Comparison of ENCODE assay signal across 7 cellular contexts in the genomic region with DNA sequence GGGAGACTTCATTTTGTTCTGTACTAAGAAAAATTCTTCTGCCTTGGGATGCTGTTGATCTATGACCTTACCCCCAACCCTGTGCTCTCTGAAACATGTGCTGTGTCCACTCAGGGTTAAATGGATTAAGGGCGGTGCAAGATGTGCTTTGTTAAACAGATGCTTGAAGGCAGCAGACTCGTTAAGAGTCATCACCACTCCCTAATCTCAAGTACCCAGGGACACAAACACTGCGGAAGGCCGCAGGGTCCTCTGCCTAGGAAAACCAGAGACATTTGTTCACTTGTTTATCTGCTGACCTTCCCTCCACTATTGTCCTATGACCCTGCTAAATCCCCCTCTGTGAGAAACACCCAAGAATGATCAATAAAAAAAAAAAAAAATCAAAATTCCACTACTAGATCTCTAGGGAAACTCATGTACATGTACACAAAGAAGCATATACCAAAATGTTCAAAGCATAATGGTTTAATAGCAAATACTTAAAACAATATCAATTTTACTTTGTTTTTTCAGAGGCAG. TPM values are rescaled to one million over a fixed set of nuclear protein-coding genes. Genes with fewer than 3 reads are reported as not detected.
A peak's percentile ranks its signal among the peaks of the same experiment; 100 is the strongest.
DNase-seq lines count a peak whose midpoint lies in the region; ATAC-seq, FAIRE-seq and TF ChIP-seq lines count a peak whose summit lies in the region.
"Not testable (repeated sequence)": the region's sequence is repeated elsewhere in the genome, so short reads cannot be mapped to it uniquely, and the experiment has no call there.

No MANE protein-coding gene starts in this region.

- not testable (repeated sequence) for H3K27me3 Mint-ChIP-seq in CD4-positive, alpha-beta memory T cell; T-cell; activated CD4-positive, alpha-beta memory T cell treated with anti-CD3 and anti-CD28 coated beads, Interleukin-2, amount 10 ng/mL, durations not matched to agents 7 days and 5 days; activated T-helper 2 cell treated with anti-CD3 and anti-CD28 coated beads, Interferon-gamma antibody, Interleukin-2, Interleukin-4, amounts not matched to agents 10 μg/mL and 5 μg/mL and 100 μg/mL, durations not matched to agents 14 hours and 24 hours and 36 hours (ENCODE audit: low read depth); astrocyte (ENCODE audit: low read depth, unreplicated experiment); progenitor cell of endocrine pancreas

- H3K79me2 ChIP-seq in astrocyte (ENCODE audit: insufficient read depth, low read length) (peaks cover 23% of the 10 kb centered on the region), HepG2 (ENCODE audit: insufficient read depth, low read length) (peaks cover 55% of the 10 kb centered on the region)

- peaks cover 46 to 65% of the 10 kb centered on the region in 2 donors for H3K36me3 Mint-ChIP-seq in CD4-positive, alpha-beta memory T cell
- H3K36me3 Mint-ChIP-seq in T-cell (peaks cover 52% of the 10 kb centered on the region), progenitor cell of endocrine pancreas (ENCODE audit: insufficient read depth) (peaks cover 11% of the 10 kb centered on the region)
- peaks cover 80% of the 10 kb centered on the region for H3K36me3 Mint-ChIP-seq in activated CD4-positive, alpha-beta memory T cell treated with anti-CD3 and anti-CD28 coated beads, Interleukin-2, amount 10 ng/mL, durations not matched to agents 7 days and 5 days (ENCODE audit: low read depth)
- peaks cover 80% of the 10 kb centered on the region for H3K36me3 Mint-ChIP-seq in activated T-helper 2 cell treated with anti-CD3 and anti-CD28 coated beads, Interferon-gamma antibody, Interleukin-2, Interleukin-4, amounts not matched to agents 10 μg/mL and 5 μg/mL and 100 μg/mL, durations not matched to agents 14 hours and 24 hours and 36 hours (ENCODE audit: low read depth)
- H3K36me3 Mint-ChIP-seq in astrocyte (ENCODE audit: low read depth, unreplicated experiment), result not testable (repeated sequence)

- intact Hi-C loops in CD4-positive, alpha-beta memory T cell (cut with micrococcal nuclease); activated T-helper 2 cell treated with anti-CD3 and anti-CD28 coated beads, Interferon-gamma antibody, Interleukin-2, Interleukin-4, amounts not matched to agents 10 μg/mL and 5 μg/mL and 100 μg/mL, durations not matched to agents 14 hours and 24 hours and 36 hours (cut with micrococcal nuclease): not testable (repeated sequence)
- intact Hi-C loops in HepG2 (cut with micrococcal nuclease; ENCODE audit: unreplicated experiment), result loop anchor here (10.0 kb wide), 1 partner anchor 243 kb away; a partner anchor contains a TSS

- POLR2A ChIA-PET in CD4-positive, alpha-beta memory T cell (lab: Charles Lee; ENCODE audit: partially characterized antibody), result interaction anchor here (1.0 to 4.0 kb wide), 4 partner anchors 8 to 26 kb away, joined by 5 to 248 read pairs (median 25); no protein-coding TSS in a partner anchor
- POLR2A ChIA-PET in T-cell (lab: Charles Lee), result interaction anchor here in 1 of 2 donors (0.6 kb wide), 1 partner anchor 29 kb away, joined by 3 read pairs; no protein-coding TSS in a partner anchor
- POLR2A ChIA-PET in activated CD4-positive, alpha-beta memory T cell treated with anti-CD3 and anti-CD28 coated beads, Interleukin-2, amount 10 ng/mL, durations not matched to agents 7 days and 5 days (lab: Charles Lee), result interaction anchor here (1.3 to 4.0 kb wide), 4 partner anchors 7 to 30 kb away, joined by 3 to 178 read pairs (median 19); no protein-coding TSS in a partner anchor
- POLR2A ChIA-PET in HepG2 (lab: Yijun Ruan, JAX), result not testable (repeated sequence)

- H3K4me2 ChIP-seq in astrocyte (ENCODE audit: low read length); HepG2 (ENCODE audit: low read depth, low read length): not testable (repeated sequence)

- TF ChIP-seq POLR2A in HepG2 (IDR thresholded peaks at IDR 0.05; ENCODE audit: insufficient read depth in 1 of 2, low read depth in 2 of 2, low read length in 2 of 2), result not testable (repeated sequence)

- not testable (repeated sequence) for H2AFZ ChIP-seq in astrocyte (ENCODE audit: low read depth, low read length); HepG2 (ENCODE audit: low read length)

- TF ChIP-seq EP300 in HepG2 (IDR thresholded peaks at IDR 0.05; ENCODE audit: low read depth in 2 of 2, low read length in 2 of 2); HepG2 (CRISPR knock-in tag; IDR thresholded peaks at IDR 0.05; ENCODE audit: borderline replicate concordance): not testable (repeated sequence)

- 65% methylated on average over 2 of the region's 4 CpGs for WGBS in HepG2 (ENCODE audit: low lambda C conversion rate)

- TF ChIP-seq CTCF in astrocyte (IDR thresholded peaks at IDR 0.05; ENCODE audit: insufficient read depth, low read depth, low read length); HepG2 (CRISPR knock-in tag; IDR thresholded peaks at IDR 0.05); progenitor cell of endocrine pancreas (IDR thresholded peaks at IDR 0.05; ENCODE audit: unreplicated experiment): not testable (repeated sequence)

- not testable (repeated sequence) for TF ChIP-seq RAD21 in HepG2 (CRISPR knock-in tag; IDR thresholded peaks at IDR 0.05)

- peak overlapping the region; percentile 88 to 97 (median 95) for H3K27ac Mint-ChIP-seq in CD4-positive, alpha-beta memory T cell
- H3K27ac Mint-ChIP-seq in T-cell (peak overlapping the region; percentile 94 to 97), astrocyte (ENCODE audit: unreplicated experiment) (peak overlapping the region; percentile 81), progenitor cell of endocrine pancreas (peak overlapping the region; percentile 79)
- peak overlapping the region; percentile 92 for H3K27ac Mint-ChIP-seq in activated CD4-positive, alpha-beta memory T cell treated with anti-CD3 and anti-CD28 coated beads, Interleukin-2, amount 10 ng/mL, durations not matched to agents 7 days and 5 days
- H3K27ac Mint-ChIP-seq in activated T-helper 2 cell treated with anti-CD3 and anti-CD28 coated beads, Interferon-gamma antibody, Interleukin-2, Interleukin-4, amounts not matched to agents 10 μg/mL and 5 μg/mL and 100 μg/mL, durations not matched to agents 14 hours and 24 hours and 36 hours, result peak overlapping the region; percentile 92

- H3K4me1 ChIP-seq in CD4-positive, alpha-beta memory T cell (ENCODE audit: insufficient read depth, low read length), result peaks cover 50% of the 10 kb centered on the region
- H3K4me1 ChIP-seq in astrocyte (ENCODE audit: insufficient read depth, low read length), result not testable (repeated sequence)
- peaks cover 56% of the 10 kb centered on the region for H3K4me1 ChIP-seq in HepG2 (ENCODE audit: insufficient read depth, low read length)

- not testable (repeated sequence) for FAIRE-seq in astrocyte (lab: Jason Lieb, UNC); HepG2 (lab: Jason Lieb, UNC)

- not testable (repeated sequence) for DNase-seq in CD4-positive, alpha-beta memory T cell; T-cell; activated CD4-positive, alpha-beta memory T cell treated with anti-CD3 and anti-CD28 coated beads, Interleukin-2, amount 10 ng/mL, durations not matched to agents 7 days and 5 days; activated T-helper 2 cell treated with anti-CD3 and anti-CD28 coated beads, Interferon-gamma antibody, Interleukin-2, Interleukin-4, amounts not matched to agents 10 μg/mL and 5 μg/mL and 100 μg/mL, durations not matched to agents 14 hours and 24 hours and 36 hours (ENCODE audit: low spot score); astrocyte (ENCODE audit: low read depth); HepG2 (ENCODE audit: low spot score); progenitor cell of endocrine pancreas (ENCODE audit: low spot score, unreplicated experiment)

- peak overlapping the region; percentile 36 to 56 for H3K4me3 ChIP-seq in CD4-positive, alpha-beta memory T cell (ENCODE audit: low read length in 2 of 2)
- H3K4me3 ChIP-seq in astrocyte (ENCODE audit: insufficient read depth, low read depth, low read length); HepG2 (replicated peaks in 1 of 3; ENCODE audit: insufficient read depth in 1 of 3, low read depth in 2 of 3, low read length in 3 of 3): not testable (repeated sequence)

- not testable (repeated sequence) for H3K9me3 Mint-ChIP-seq in CD4-positive, alpha-beta memory T cell; T-cell; activated CD4-positive, alpha-beta memory T cell treated with anti-CD3 and anti-CD28 coated beads, Interleukin-2, amount 10 ng/mL, durations not matched to agents 7 days and 5 days; activated T-helper 2 cell treated with anti-CD3 and anti-CD28 coated beads, Interferon-gamma antibody, Interleukin-2, Interleukin-4, amounts not matched to agents 10 μg/mL and 5 μg/mL and 100 μg/mL, durations not matched to agents 14 hours and 24 hours and 36 hours; astrocyte (ENCODE audit: unreplicated experiment); progenitor cell of endocrine pancreas (ENCODE audit: low read depth)

- not testable (repeated sequence) for ATAC-seq in T-cell (replicated peaks in 1 of 4); HepG2

- peaks cover 16% of the 10 kb centered on the region for H4K20me1 ChIP-seq in astrocyte (ENCODE audit: insufficient read depth, low read length)
- not testable (repeated sequence) for H4K20me1 ChIP-seq in HepG2 (ENCODE audit: insufficient read depth, low read length)

- peak overlapping the region; percentile 89 to 97 (median 94) for H3K4me3 Mint-ChIP-seq in CD4-positive, alpha-beta memory T cell
- H3K4me3 Mint-ChIP-seq in T-cell, result peak overlapping the region; percentile 87 to 89 (median 88)
- peak overlapping the region; percentile 93 for H3K4me3 Mint-ChIP-seq in activated CD4-positive, alpha-beta memory T cell treated with anti-CD3 and anti-CD28 coated beads, Interleukin-2, amount 10 ng/mL, durations not matched to agents 7 days and 5 days
- H3K4me3 Mint-ChIP-seq in activated T-helper 2 cell treated with anti-CD3 and anti-CD28 coated beads, Interferon-gamma antibody, Interleukin-2, Interleukin-4, amounts not matched to agents 10 μg/mL and 5 μg/mL and 100 μg/mL, durations not matched to agents 14 hours and 24 hours and 36 hours (ENCODE audit: low read depth), result peak overlapping the region; percentile 92
- H3K4me3 Mint-ChIP-seq in astrocyte (ENCODE audit: unreplicated experiment); progenitor cell of endocrine pancreas (ENCODE audit: low read depth): not testable (repeated sequence)

- H3K4me1 Mint-ChIP-seq in CD4-positive, alpha-beta memory T cell, result peaks cover 20 to 74% (median 39%) of the 10 kb centered on the region in 4 donors
- peaks cover 39 to 75% (median 67%) of the 10 kb centered on the region in 3 donors for H3K4me1 Mint-ChIP-seq in T-cell
- H3K4me1 Mint-ChIP-seq in activated CD4-positive, alpha-beta memory T cell treated with anti-CD3 and anti-CD28 coated beads, Interleukin-2, amount 10 ng/mL, durations not matched to agents 7 days and 5 days, result peaks cover 40% of the 10 kb centered on the region
- H3K4me1 Mint-ChIP-seq in activated T-helper 2 cell treated with anti-CD3 and anti-CD28 coated beads, Interferon-gamma antibody, Interleukin-2, Interleukin-4, amounts not matched to agents 10 μg/mL and 5 μg/mL and 100 μg/mL, durations not matched to agents 14 hours and 24 hours and 36 hours (ENCODE audit: low read depth), result peaks cover 49% of the 10 kb centered on the region
- H3K4me1 Mint-ChIP-seq in astrocyte (ENCODE audit: low read depth, unreplicated experiment), result peaks cover 19% of the 10 kb centered on the region
- not testable (repeated sequence) for H3K4me1 Mint-ChIP-seq in progenitor cell of endocrine pancreas (ENCODE audit: low read depth)

- H3K27me3 ChIP-seq in CD4-positive, alpha-beta memory T cell (ENCODE audit: insufficient read depth, low read length); astrocyte (ENCODE audit: insufficient read depth, low read length); HepG2 (ENCODE audit: control insufficient read depth in 1 of 2, insufficient read depth in 2 of 2, low read length in 2 of 2): not testable (repeated sequence)

- CTCF ChIA-PET in CD4-positive, alpha-beta memory T cell (lab: Charles Lee; ENCODE audit: partially characterized antibody), result interaction anchor here (2.0 to 3.9 kb wide), 2 partner anchors 8 to 14 kb away, joined by 6 to 70 read pairs; no protein-coding TSS in a partner anchor
- CTCF ChIA-PET in T-cell (lab: Charles Lee), result interaction anchor here in 1 of 2 donors (0.7 to 3.7 kb wide), 2 partner anchors 7 to 26 kb away, joined by 3 to 52 read pairs; no protein-coding TSS in a partner anchor
- CTCF ChIA-PET in activated CD4-positive, alpha-beta memory T cell treated with anti-CD3 and anti-CD28 coated beads, Interleukin-2, amount 10 ng/mL, durations not matched to agents 7 days and 5 days (lab: Charles Lee); HepG2 (lab: Yijun Ruan, JAX; ENCODE audit: low intra/inter-chr PET ratio, low total read pairs): not testable (repeated sequence)

- BruUV-seq in HepG2 (replicated peaks; lab: Mats Ljungman, UMichigan), result not testable (repeated sequence)

- H3K36me3 ChIP-seq in CD4-positive, alpha-beta memory T cell (ENCODE audit: insufficient read depth, low read length); astrocyte (ENCODE audit: insufficient read depth, low read length); HepG2 (replicated peaks in 1 of 2; ENCODE audit: control insufficient read depth in 1 of 2, insufficient read depth in 2 of 2, low read length in 2 of 2): not testable (repeated sequence)

- H3K9me3 ChIP-seq in CD4-positive, alpha-beta memory T cell (ENCODE audit: control insufficient read depth in 1 of 2, low read length in 2 of 2); astrocyte (ENCODE audit: insufficient read depth, low read depth, low read length); HepG2 (ENCODE audit: low read length): not testable (repeated sequence)

- peak overlapping the region; percentile 53 for H3K27ac ChIP-seq in CD4-positive, alpha-beta memory T cell (ENCODE audit: low read depth, low read length)
- not testable (repeated sequence) for H3K27ac ChIP-seq in astrocyte (ENCODE audit: low read depth, low read length); HepG2 (ENCODE audit: extremely low read length, insufficient read depth, low read length)

- in situ Hi-C loops in HepG2 (cut with HindIII; ENCODE audit: extremely low pct_ligation_motif_present, low pct_unique_long_range_greater_than_20kb), result not testable (repeated sequence)

- not testable (repeated sequence) for H3K9ac ChIP-seq in astrocyte (ENCODE audit: low read length); HepG2 (ENCODE audit: insufficient read depth, low read depth, low read length)

RNA-seq across cellular contexts. Expression of a gene that starts 7.8 kb away (rescaled TPM):
- 100 to 1,000 TPM; 154 to 159 TPM for total RNA-seq in CD4-positive, alpha-beta memory T cell
- polyA plus RNA-seq in CD4-positive, alpha-beta memory T cell, result 100 to 1,000 TPM; 150 to 169 TPM
- 100 to 1,000 TPM; 148 to 201 (median 155) TPM for total RNA-seq in T-cell
- 100 to 1,000 TPM; 129 to 133 TPM for total RNA-seq in activated CD4-positive, alpha-beta memory T cell treated with anti-CD3 and anti-CD28 coated beads, Interleukin-2, amount 10 ng/mL, durations not matched to agents 7 days and 5 days
- total RNA-seq in activated T-helper 2 cell treated with anti-CD3 and anti-CD28 coated beads, Interferon-gamma antibody, Interleukin-2, Interleukin-4, amounts not matched to agents 10 μg/mL and 5 μg/mL and 100 μg/mL, durations not matched to agents 14 hours and 24 hours and 36 hours, result 76.0 and 77.1 TPM in 2 replicates
- total RNA-seq in astrocyte, result 63.0 and 63.8 TPM in 2 replicates
- total RNA-seq in HepG2 (2016; rRNA removed; fragmentation: Illumina TruSeq; extraction: Trizol), result 23.7 and 33.5 TPM in 2 replicates
- 3.5 and 4.3 TPM in 2 replicates for total RNA-seq in HepG2 (2016; cell fraction: cytosol; rRNA removed; fragmentation: Illumina TruSeq; extraction: Trizol; ENCODE audit: low read depth)
- total RNA-seq in HepG2 (2016; cell fraction: insoluble cytoplasmic fraction; rRNA removed; fragmentation: Illumina TruSeq; extraction: Trizol), result 22.9 and 29.8 TPM in 2 replicates
- total RNA-seq in HepG2 (2016; cell fraction: membrane; rRNA removed; fragmentation: Illumina TruSeq; extraction: Trizol), result 9.5 and 10.0 TPM in 2 replicates
- 19.8 and 20.1 TPM in 2 replicates for total RNA-seq in HepG2 (2016; cell fraction: nucleus; rRNA removed; fragmentation: Illumina TruSeq; extraction: Trizol)
- 12.7 and 13.7 TPM in 2 replicates for polyA plus RNA-seq in HepG2 (2011; rRNA removed)
- 6.8 and 12.0 TPM in 2 replicates for polyA plus RNA-seq in HepG2 (2011; cell fraction: cytosol; rRNA removed)
- polyA plus RNA-seq in HepG2 (2011; cell fraction: nucleus; rRNA removed), result 5.7 and 7.7 TPM in 2 replicates
- 9.0 and 9.1 TPM in 2 replicates for polyA plus RNA-seq in HepG2 (2012)
- polyA plus RNA-seq in HepG2 (2016; cell fraction: cytosol; fragmentation: Illumina TruSeq; extraction: Trizol; ENCODE audit: low read depth), result 0.80 and 0.85 TPM in 2 replicates
- 25.7 and 27.7 TPM in 2 replicates for polyA plus RNA-seq in HepG2 (2016; cell fraction: insoluble cytoplasmic fraction; fragmentation: Illumina TruSeq; extraction: Trizol; ENCODE audit: low read depth)
- 2.5 and 2.7 TPM in 2 replicates for polyA plus RNA-seq in HepG2 (2016; cell fraction: membrane; fragmentation: Illumina TruSeq; extraction: Trizol; ENCODE audit: low read depth)
- polyA plus RNA-seq in HepG2 (2016; cell fraction: nucleus; fragmentation: Illumina TruSeq; extraction: Trizol; ENCODE audit: insufficient read depth, low read depth), result 17.5 and 18.1 TPM in 2 replicates
- polyA minus RNA-seq in HepG2 (2011; rRNA and poly(A)+ RNA removed; ENCODE audit: low replicate concordance), result 30.1 and 55.4 TPM in 2 replicates
- 18.6 and 25.6 TPM in 2 replicates for polyA minus RNA-seq in HepG2 (2011; cell fraction: cytosol; rRNA and poly(A)+ RNA removed)
- polyA minus RNA-seq in HepG2 (2011; cell fraction: nucleus; rRNA and poly(A)+ RNA removed), result 17.3 and 24.6 TPM in 2 replicates
- 41.2 and 44.6 TPM in 2 replicates for total RNA-seq in progenitor cell of endocrine pancreas
